Comparison of ENCODE assay signal across 8 cellular contexts in the genomic region with DNA sequence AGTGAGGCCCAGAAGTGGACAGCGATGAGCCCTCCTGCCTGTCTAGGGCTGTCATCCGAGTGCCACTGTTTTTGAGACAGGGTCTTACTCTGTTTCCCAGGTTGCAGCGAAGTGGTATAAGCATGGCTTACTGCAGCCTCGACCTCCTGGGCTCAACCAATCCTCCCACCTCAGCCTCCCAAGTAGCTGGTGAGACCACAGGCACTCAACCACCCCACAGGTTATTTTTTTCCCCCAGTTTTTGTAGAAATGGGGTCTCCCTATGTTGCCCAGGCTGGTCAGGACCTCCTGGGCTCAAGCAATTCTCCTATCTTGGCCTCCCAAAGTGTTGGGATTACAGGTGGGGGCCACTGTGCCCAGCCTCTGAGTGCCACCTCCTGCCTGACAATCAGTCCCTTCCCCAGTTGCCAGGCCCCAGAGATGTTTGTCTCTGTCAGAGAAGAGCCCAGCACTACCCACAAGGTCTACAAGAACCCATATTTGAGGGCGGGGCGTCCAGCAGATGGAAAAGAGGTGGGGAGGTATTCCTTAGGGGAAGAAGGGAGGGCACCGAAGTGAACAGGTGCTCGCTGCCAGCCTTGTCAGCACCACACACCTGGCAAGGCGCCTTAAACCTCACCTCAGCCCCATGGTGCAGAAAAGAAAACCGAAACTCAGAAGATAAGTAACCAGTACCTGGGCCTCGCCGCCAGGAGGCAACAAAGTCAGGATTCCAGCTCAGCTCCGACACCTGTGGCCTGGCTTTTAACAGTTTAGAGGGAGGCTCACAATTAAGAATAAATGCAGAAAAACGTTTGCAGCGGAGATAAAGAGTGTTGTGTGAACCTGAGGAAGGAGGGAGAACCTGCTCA.
DNase-seq lines count a peak whose midpoint lies in the region; ATAC-seq, FAIRE-seq and TF ChIP-seq lines count a peak whose summit lies in the region.

No MANE protein-coding gene starts in this region.

- ATAC-seq in activated CD4-positive, alpha-beta T cell treated with anti-CD3 and anti-CD28 coated beads for 36 hours: peak; percentile 64

- H3K79me2 ChIP-seq in H1 (ENCODE audit: control insufficient read depth in 1 of 2, insufficient read depth in 2 of 2, low read length in 2 of 2) (no peaks in the 10 kb centered on the region), GM23248 (ENCODE audit: insufficient read depth) (no peaks in the 10 kb centered on the region)

- H3K9me3 ChIP-seq in H1 (ENCODE audit: insufficient read depth in 2 of 2, low read depth in 1 of 2, low read length in 1 of 2) (no peaks in the 10 kb centered on the region), GM23248 (ENCODE audit: low read depth) (no peaks in the 10 kb centered on the region), uterus (no peaks in the 10 kb centered on the region)

- H3K27ac ChIP-seq in H1 (ENCODE audit: low read depth, low read length) (no peak overlapping the region), GM23248 (no peak overlapping the region), uterus (no peak overlapping the region)

- no peak overlapping the region for H2AFZ ChIP-seq in H1 (ENCODE audit: low read length)
- no peak overlapping the region for H2AFZ ChIP-seq in GM23248

- no peak overlapping the region for H3K4ac ChIP-seq in H1 (replicated peaks; ENCODE audit: insufficient read length, low read depth, low read length)

- H3K9me3 Mint-ChIP-seq in activated CD4-positive, alpha-beta T cell treated with anti-CD3 and anti-CD28 coated beads for 36 hours (ENCODE audit: low read depth): no peaks in the 10 kb centered on the region

- H3K27me3 Mint-ChIP-seq in activated CD4-positive, alpha-beta T cell treated with anti-CD3 and anti-CD28 coated beads for 36 hours: no peaks in the 10 kb centered on the region

- H4K5ac ChIP-seq in H1 (ENCODE audit: insufficient read length, low read depth, low read length): no peak overlapping the region

- no peak overlapping the region; the same call in 1 of the 2 replicates for H2BK15ac ChIP-seq in H1 (ENCODE audit: low read length)

- DNase-seq in activated CD4-positive, alpha-beta T cell treated with anti-CD3 and anti-CD28 coated beads for 36 hours: peak; percentile 53
- DNase-seq in activated CD4-positive, alpha-beta T cell treated with anti-CD3 and anti-CD28 coated beads for 1 hour: no peak
- DNase-seq in NCI-H82 treated with DMSO at 0.1 percent for 48 hours (lab: John Stamatoyannopoulos, UW; ENCODE audit: unreplicated experiment): peak; percentile 4
- peak in 1 of 2 experiments; percentile 65 for DNase-seq in H1 (ENCODE audit: low read depth in 1 of 2, low spot score in 2 of 2)
- DNase-seq in stimulated activated CD4-positive, alpha-beta T cell treated with anti-CD3 and anti-CD28 coated beads, Interleukin-4, amount 100 ng/mL, for 4 hours: peak; percentile 5 to 16
- DNase-seq in GM23248: no peak
- no peak for DNase-seq in hippocampal formation (lab: John Stamatoyannopoulos, UW)
- no peak for DNase-seq in uterus

- CTCF ChIA-PET in activated CD4-positive, alpha-beta T cell treated with anti-CD3 and anti-CD28 coated beads for 36 hours (lab: Charles Lee): interaction anchor here (0.7 kb wide), 2 partner anchors 323 to 342 kb away, joined by 3 read pairs; no protein-coding TSS in a partner anchor
- CTCF ChIA-PET in H1 (lab: Charles Lee; ENCODE audit: partially characterized antibody): interaction anchor here (0.9 to 11.1 kb wide), 21 partner anchors 9 to 327 kb away, joined by 3 to 80 read pairs (median 4); no protein-coding TSS in a partner anchor

- peaks cover 2% of the 10 kb centered on the region for H3K4me1 Mint-ChIP-seq in activated CD4-positive, alpha-beta T cell treated with anti-CD3 and anti-CD28 coated beads for 36 hours

- TF ChIP-seq POLR2A in H1 (IDR thresholded peaks at IDR 0.05; ENCODE audit: control extremely low read depth in 1 of 2, low read depth in 2 of 2, low read length in 2 of 2): no peak
- no peak for TF ChIP-seq POLR2A in uterus (IDR thresholded peaks at IDR 0.05)

- no peak overlapping the region; the same call in 1 of the 2 replicates for H2BK12ac ChIP-seq in H1 (ENCODE audit: low read depth, low read length)

- H3K27ac Mint-ChIP-seq in activated CD4-positive, alpha-beta T cell treated with anti-CD3 and anti-CD28 coated beads for 36 hours: no peak overlapping the region

- H3K18ac ChIP-seq in H1 (ENCODE audit: extremely low read depth, low read length): no peak overlapping the region; the same call in 1 of the 2 replicates

- FAIRE-seq in H1 (lab: Jason Lieb, UNC): no peak

- H3K4me1 ChIP-seq in H1 (replicated peaks in 1 of 4; ENCODE audit: control insufficient read depth in 3 of 4, insufficient read depth in 4 of 4, low read length in 3 of 4): peaks cover 0 to 6% (median 0%) of the 10 kb centered on the region in 4 experiments; a peak in 2 of 7 replicates
- H3K4me1 ChIP-seq in GM23248 (ENCODE audit: insufficient read depth): no peaks in the 10 kb centered on the region
- H3K4me1 ChIP-seq in uterus: no peaks in the 10 kb centered on the region

- no peaks in the 10 kb centered on the region for H3F3A ChIP-seq in GM23248 (ENCODE audit: insufficient read depth)

- H3K4me3 ChIP-seq in H1 (ENCODE audit: extremely low read depth in 1 of 4, insufficient read depth in 2 of 4, low read depth in 3 of 4, low read length in 4 of 4) (no peak overlapping the region), GM23248 (no peak overlapping the region), uterus (no peak overlapping the region)

- H3K4me2 ChIP-seq in H1 (ENCODE audit: insufficient read depth in 1 of 2, low read depth in 2 of 2, low read length in 2 of 2): no peak overlapping the region
- no peak overlapping the region for H3K4me2 ChIP-seq in GM23248 (ENCODE audit: unreplicated experiment)

- no peaks in the 10 kb centered on the region for H4K20me1 ChIP-seq in H1 (replicated peaks in 1 of 2; ENCODE audit: control insufficient read depth in 1 of 2, insufficient read depth in 2 of 2, low read length in 2 of 2)
- no peaks in the 10 kb centered on the region for H4K20me1 ChIP-seq in GM23248 (ENCODE audit: insufficient read depth)

- no peaks in the 10 kb centered on the region for H3K36me3 ChIP-seq in H1 (ENCODE audit: control insufficient read depth in 2 of 4, insufficient read depth in 4 of 4, low read length in 3 of 4)
- no peaks in the 10 kb centered on the region for H3K36me3 ChIP-seq in GM23248 (ENCODE audit: low read depth)
- H3K36me3 ChIP-seq in uterus: no peaks in the 10 kb centered on the region

- H3K23ac ChIP-seq in H1 (ENCODE audit: insufficient read length): no peak overlapping the region

- in situ Hi-C loops in GM23248 (cut with MboI): loop anchor here (25.0 kb wide), 1 partner anchor 600 kb away; no protein-coding TSS in a partner anchor

- H3K9ac ChIP-seq in H1 (replicated peaks in 1 of 4; ENCODE audit: extremely low read depth in 1 of 4, low read depth in 3 of 4, low read length in 3 of 4): no peak overlapping the region
- H3K9ac ChIP-seq in GM23248: no peak overlapping the region

- H2BK5ac ChIP-seq in H1 (ENCODE audit: low read depth, low read length): no peak overlapping the region; the same call in 1 of the 2 replicates

- 63% methylated on average over 15 of the region's 15 CpGs; no CpG with 5 or more reads in 1 of the 2 experiments for WGBS in H1 (ENCODE audit: extremely low coverage in 1 of 2, insufficient coverage in 1 of 2, insufficient read length in 1 of 2, insufficient replicate concordance in 2 of 2, low coverage in 1 of 2, low lambda C conversion rate in 2 of 2, missing lambda C conversion rate in 1 of 2), 2 experiments
- WGBS in GM23248 (ENCODE audit: low coverage in 1 of 2, low lambda C conversion rate in 2 of 2, missing lambda C conversion rate in 2 of 2), 2 experiments: 78 to 82% methylated on average over 15 of the region's 15 CpGs

- TF ChIP-seq EP300 in H1 (IDR thresholded peaks at IDR 0.05; ENCODE audit: borderline replicate concordance in 1 of 2, low read depth in 2 of 2, low read length in 2 of 2): no peak

- no peak overlapping the region for H3K56ac ChIP-seq in H1 (replicated peaks; ENCODE audit: insufficient read length, low read depth, low read length)

- no peak overlapping the region for H3K4me3 Mint-ChIP-seq in activated CD4-positive, alpha-beta T cell treated with anti-CD3 and anti-CD28 coated beads for 36 hours

- no peaks in the 10 kb centered on the region for H3K36me3 Mint-ChIP-seq in activated CD4-positive, alpha-beta T cell treated with anti-CD3 and anti-CD28 coated beads for 36 hours (ENCODE audit: low read depth)

- H3K27me3 ChIP-seq in H1 (replicated peaks in 1 of 4; ENCODE audit: control insufficient read depth in 3 of 4, extremely low read depth in 1 of 4, insufficient read depth in 3 of 4, low read length in 3 of 4) (no peaks in the 10 kb centered on the region), GM23248 (replicated peaks; ENCODE audit: insufficient read depth) (no peaks in the 10 kb centered on the region; the same call in 1 of the 2 replicates), uterus (no peaks in the 10 kb centered on the region)

- H2AK5ac ChIP-seq in H1 (ENCODE audit: low read depth, low read length): no peak overlapping the region

- H3K14ac ChIP-seq in H1 (ENCODE audit: insufficient read length): no peak overlapping the region

- no peaks in the 10 kb centered on the region for H3K79me1 ChIP-seq in H1 (ENCODE audit: low read depth, low read length)

- POLR2A ChIA-PET in activated CD4-positive, alpha-beta T cell treated with anti-CD3 and anti-CD28 coated beads for 36 hours (lab: Charles Lee): no interaction called here
- POLR2A ChIA-PET in H1 (lab: Charles Lee; ENCODE audit: partially characterized antibody): interaction anchor here (1.2 kb wide), 1 partner anchor 30 kb away, joined by 3 read pairs; no protein-coding TSS in a partner anchor

- TF ChIP-seq RAD21 in H1 (IDR thresholded peaks at IDR 0.05 in 1 of 2, conservative IDR thresholded peaks at IDR 0.05 in 1 of 2; ENCODE audit: low read depth in 2 of 2, low read length in 2 of 2): peak; percentile 50 to 59

- H2BK120ac ChIP-seq in H1 (replicated peaks; ENCODE audit: low read depth, low read length): no peak overlapping the region

- peak; percentile 61 to 71 (median 69) for TF ChIP-seq CTCF in H1 (IDR thresholded peaks at IDR 0.05; ENCODE audit: control extremely low read depth in 1 of 3, insufficient read depth in 1 of 3, low read depth in 1 of 3, low read length in 3 of 3)
- TF ChIP-seq CTCF in uterus (IDR thresholded peaks at IDR 0.05): no peak

- H3K9me2 ChIP-seq in GM23248 (ENCODE audit: insufficient read depth): no peaks in the 10 kb centered on the region

- no peak overlapping the region for H2BK20ac ChIP-seq in H1 (ENCODE audit: low read length)

- no peaks in the 10 kb centered on the region for H3K23me2 ChIP-seq in H1 (ENCODE audit: low read depth, low read length)

- no peak overlapping the region for H4K91ac ChIP-seq in H1 (replicated peaks; ENCODE audit: insufficient read length, low read length)

- intact Hi-C loops in activated CD4-positive, alpha-beta T cell treated with anti-CD3 and anti-CD28 coated beads for 36 hours (cut with DNase I, micrococcal nuclease): no loop called here
- intact Hi-C loops in uterus (cut with DNase I; ENCODE audit: low total_unique reads): no loop called here

- H4K8ac ChIP-seq in H1 (ENCODE audit: extremely low read depth, insufficient read depth, low read length): no peak overlapping the region

TF ChIP-seq in H1, 55 proteins besides CTCF, POLR2A, EP300 and RAD21:
- no peak for TF ChIP-seq SP2 (IDR thresholded peaks at IDR 0.05; ENCODE audit: low read length)
- TF ChIP-seq TEAD4 (IDR thresholded peaks at IDR 0.05; ENCODE audit: low read depth, low read length): peak; percentile 69

Comparison
In these comparisons a context has a peak if more than half of its experiments do, and no peak if none do; other contexts are left out.
1. DNase-seq: peak in activated CD4-positive, alpha-beta T cell treated with anti-CD3 and anti-CD28 coated beads for 36 hours (single experiment), NCI-H82 treated with DMSO at 0.1 percent for 48 hours (single experiment) and stimulated activated CD4-positive, alpha-beta T cell treated with anti-CD3 and anti-CD28 coated beads, Interleukin-4, amount 100 ng/mL, for 4 hours (2 of 2); none in activated CD4-positive, alpha-beta T cell treated with anti-CD3 and anti-CD28 coated beads for 1 hour (single experiment), GM23248 (single experiment), hippocampal formation (0 of 2) and uterus (0 of 2).
2. CTCF ChIP-seq: peak in H1 (3 of 3); none in uterus (0 of 4).